ENCODE assay signal across 8 cellular contexts in genomic region chr10:112184052-112184371, GRCh38. TPM values are rescaled to one million over a fixed set of nuclear protein-coding genes. Genes with fewer than 3 reads are reported as not detected.
DNase-seq lines count a peak whose midpoint lies in the region; ATAC-seq, FAIRE-seq and TF ChIP-seq lines count a peak whose summit lies in the region.

No MANE protein-coding gene starts in this region.

- FAIRE-seq in endothelial cell of umbilical vein (lab: Jason Lieb, UNC): no peak

- H3K36me3 ChIP-seq in Caco-2 (ENCODE audit: control insufficient read depth, insufficient read depth, low read length): no peaks in the 10 kb centered on the region
- H3K36me3 ChIP-seq in OCI-LY3 (replicated peaks; ENCODE audit: low read depth, low read length): no peaks in the 10 kb centered on the region
- peaks cover 0 to 2% of the 10 kb centered on the region in 2 experiments for H3K36me3 ChIP-seq in endothelial cell of umbilical vein (ENCODE audit: control insufficient read depth in 2 of 2, extremely low read depth in 1 of 2, insufficient read depth in 2 of 2, low read length in 2 of 2)
- peaks cover 4% of the 10 kb centered on the region for H3K36me3 ChIP-seq in osteoblast (ENCODE audit: insufficient read depth, low read length)

- peaks cover 24% of the 10 kb centered on the region for H3K9me3 Mint-ChIP-seq in Caco-2 (ENCODE audit: unreplicated experiment)

- H3K9ac ChIP-seq in OCI-LY3 (ENCODE audit: low read length): peak overlapping the region; percentile 78
- peak overlapping the region; percentile 84 for H3K9ac ChIP-seq in endothelial cell of umbilical vein (replicated peaks; ENCODE audit: extremely low read depth, insufficient read depth, low read length)

- H3K9me1 ChIP-seq in endothelial cell of umbilical vein (replicated peaks; ENCODE audit: control insufficient read depth, extremely low read depth, insufficient read depth, low read length): no peaks in the 10 kb centered on the region

- H3K9me3 ChIP-seq in Caco-2: peaks cover 20% of the 10 kb centered on the region
- no peaks in the 10 kb centered on the region for H3K9me3 ChIP-seq in OCI-LY3 (ENCODE audit: insufficient read depth, low read length)
- no peaks in the 10 kb centered on the region for H3K9me3 ChIP-seq in endothelial cell of umbilical vein (replicated peaks; ENCODE audit: control insufficient read depth, insufficient read depth, low read length)
- no peaks in the 10 kb centered on the region for H3K9me3 ChIP-seq in osteoblast (ENCODE audit: low read depth, low read length)

- H3K27me3 ChIP-seq in Caco-2 (replicated peaks; ENCODE audit: control insufficient read depth, insufficient read depth, low read length) (no peaks in the 10 kb centered on the region), OCI-LY3 (ENCODE audit: low read depth, low read length) (no peaks in the 10 kb centered on the region), endothelial cell of umbilical vein (ENCODE audit: control insufficient read depth in 2 of 2, insufficient read depth in 2 of 2, low read length in 2 of 2) (peaks cover 0 to 3% of the 10 kb centered on the region in 2 experiments), osteoblast (ENCODE audit: insufficient read depth, low read length) (no peaks in the 10 kb centered on the region)

- H3K4me2 ChIP-seq in OCI-LY3 (ENCODE audit: low read length) (peak overlapping the region; percentile 87), endothelial cell of umbilical vein (ENCODE audit: insufficient read depth, low read length) (peak overlapping the region; percentile 94), osteoblast (ENCODE audit: insufficient read depth, low read length) (peak overlapping the region; percentile 98)

- ATAC-seq in HG03439 (IDR thresholded peaks at IDR 0.05; ENCODE audit: unreplicated experiment): no peak

- peaks cover 21% of the 10 kb centered on the region for H3K4me1 Mint-ChIP-seq in Caco-2 (ENCODE audit: low read depth, unreplicated experiment)

- H3K4me1 ChIP-seq in Caco-2 (peaks cover 30% of the 10 kb centered on the region), OCI-LY3 (ENCODE audit: low read length) (peaks cover 10% of the 10 kb centered on the region; the same call in 1 of the 2 replicates), endothelial cell of umbilical vein (ENCODE audit: control insufficient read depth, extremely low read depth, insufficient read depth, low read length) (peaks cover 14% of the 10 kb centered on the region), osteoblast (ENCODE audit: insufficient read depth, low read length) (peaks cover 18% of the 10 kb centered on the region)

- no peak overlapping the region for H3K27ac ChIP-seq in OCI-LY3 (ENCODE audit: low read length)
- H3K27ac ChIP-seq in endothelial cell of umbilical vein (ENCODE audit: insufficient read depth, low read depth, low read length): peak overlapping the region; percentile 37
- peak overlapping the region; percentile 86 for H3K27ac ChIP-seq in osteoblast (ENCODE audit: low read depth, low read length)

- H3K27me3 Mint-ChIP-seq in Caco-2 (ENCODE audit: insufficient read depth, unreplicated experiment): no peaks in the 10 kb centered on the region

- dilution Hi-C loops in endothelial cell of umbilical vein (cut with MboI; ENCODE audit: extremely low pct_ligation_motif_present, low sequenced_read_pairs): no loop called here

- H3K36me3 Mint-ChIP-seq in Caco-2 (ENCODE audit: insufficient read depth, unreplicated experiment): peaks cover 15% of the 10 kb centered on the region

- POLR2A ChIA-PET in Caco-2 (lab: Charles Lee): interaction anchor here (1.9 kb wide), 1 partner anchor 124 kb away, joined by 7 read pairs; no protein-coding TSS in a partner anchor
- POLR2A ChIA-PET in endothelial cell of umbilical vein (lab: Charles Lee): no interaction called here

- H3K79me2 ChIP-seq in OCI-LY3 (ENCODE audit: low read length) (peaks cover 9% of the 10 kb centered on the region; the same call in 1 of the 2 replicates), endothelial cell of umbilical vein (ENCODE audit: control insufficient read depth, insufficient read depth, low read length) (peaks cover 2% of the 10 kb centered on the region), osteoblast (ENCODE audit: insufficient read depth, low read length) (peaks cover 7% of the 10 kb centered on the region)

- TF ChIP-seq CTCF in Caco-2 (IDR thresholded peaks at IDR 0.05; ENCODE audit: insufficient read depth in 1 of 2, low read depth in 1 of 2, low read length in 1 of 2, severe bottlenecking in 1 of 2, unreplicated experiment in 1 of 2) (no peak), OCI-LY3 (IDR thresholded peaks at IDR 0.05; ENCODE audit: low read depth, low read length) (no peak), endothelial cell of umbilical vein (IDR thresholded peaks at IDR 0.05; ENCODE audit: extremely low read depth in 1 of 2, insufficient read depth in 1 of 2, low read depth in 1 of 2, low read length in 2 of 2) (no peak), osteoblast (IDR thresholded peaks at IDR 0.05; ENCODE audit: extremely low read depth, low read depth, low read length) (no peak)

- no peaks in the 10 kb centered on the region for H4K20me1 ChIP-seq in OCI-LY3 (ENCODE audit: insufficient read depth, low read length)
- no peaks in the 10 kb centered on the region for H4K20me1 ChIP-seq in endothelial cell of umbilical vein (replicated peaks; ENCODE audit: control insufficient read depth, extremely low read depth, insufficient read depth, low read length)
- H4K20me1 ChIP-seq in osteoblast (ENCODE audit: insufficient read depth, low read length): no peaks in the 10 kb centered on the region

- intact Hi-C loops in Caco-2 (cut with micrococcal nuclease; ENCODE audit: unreplicated experiment): no loop called here
- intact Hi-C loops in endothelial cell of umbilical vein (cut with micrococcal nuclease): no loop called here

- no peak for DNase-seq in Caco-2
- DNase-seq in endothelial cell of umbilical vein (ENCODE audit: low read depth, low spot score): no peak
- no peak for DNase-seq in osteoblast (ENCODE audit: insufficient read length, low spot score, missing footprints)
- no peak for DNase-seq in stimulated activated CD8-positive, alpha-beta memory T cell treated with anti-CD3 and anti-CD28 coated beads, Interleukin-4, amount 100 ng/mL, for 48 hours
- DNase-seq in glomerular visceral epithelial cell (ENCODE audit: extremely low spot score): no peak
- DNase-seq in NCI-H774 (lab: John Stamatoyannopoulos, UW): no peak

- BruUV-seq in Caco-2 (replicated peaks; lab: Mats Ljungman, UMichigan) (TSS peak; percentile 97), endothelial cell of umbilical vein (replicated peaks; lab: Mats Ljungman, UMichigan) (TSS peak; percentile 86)

- CTCF ChIA-PET in Caco-2 (lab: Charles Lee) (interaction anchor here (0.9 to 2.0 kb wide), 3 partner anchors 46 to 125 kb away, joined by 3 to 17 read pairs (median 4); no protein-coding TSS in a partner anchor), endothelial cell of umbilical vein (lab: Charles Lee) (interaction anchor here (0.6 to 4.7 kb wide), 6 partner anchors 8 to 288 kb away, joined by 3 to 58 read pairs (median 6); no protein-coding TSS in a partner anchor)

- H3K4me3 ChIP-seq in Caco-2 (ENCODE audit: low read depth, low read length) (peak overlapping the region; percentile 93), OCI-LY3 (ENCODE audit: low read length) (peak overlapping the region; percentile 98), endothelial cell of umbilical vein (replicated peaks in 1 of 3; ENCODE audit: insufficient read depth in 1 of 3, low read depth in 1 of 3, low read length in 3 of 3) (peak overlapping the region; percentile 80 to 92 (median 83)), osteoblast (ENCODE audit: insufficient read depth, low read length) (peak overlapping the region; percentile 92)

- no peak for TF ChIP-seq POLR2A in endothelial cell of umbilical vein (IDR thresholded peaks at IDR 0.05; ENCODE audit: low read depth, low read length)

- peak overlapping the region; percentile 79 for H2AFZ ChIP-seq in OCI-LY3 (ENCODE audit: low read depth, low read length)
- peak overlapping the region; percentile 92 for H2AFZ ChIP-seq in endothelial cell of umbilical vein (ENCODE audit: low read depth, low read length)
- H2AFZ ChIP-seq in osteoblast (ENCODE audit: low read length): peak overlapping the region; percentile 91

- peak overlapping the region; percentile 85 for H3K4me3 Mint-ChIP-seq in Caco-2 (ENCODE audit: unreplicated experiment)

- H3K27ac Mint-ChIP-seq in Caco-2 (ENCODE audit: unreplicated experiment): peak overlapping the region; percentile 92

TF ChIP-seq in endothelial cell of umbilical vein, 7 proteins besides CTCF, POLR2A, EP300 and RAD21:
- TF ChIP-seq MYC (IDR thresholded peaks at IDR 0.05; ENCODE audit: low read depth, low read length) (no peak), MAX (IDR thresholded peaks at IDR 0.05; ENCODE audit: insufficient read depth, insufficient read length) (no peak), FOS (IDR thresholded peaks at IDR 0.05; ENCODE audit: borderline replicate concordance, insufficient read depth, low read length) (no peak), JUN (IDR thresholded peaks at IDR 0.05; ENCODE audit: borderline replicate concordance, insufficient read depth, insufficient read length, low read depth) (no peak), EZH2 (IDR thresholded peaks at IDR 0.05; ENCODE audit: borderline replicate concordance, low read depth, low read length, severe bottlenecking) (no peak), POLR2AphosphoS5 (IDR thresholded peaks at IDR 0.05; ENCODE audit: insufficient read depth, low read depth, low read length) (no peak), GATA2 (IDR thresholded peaks at IDR 0.05; ENCODE audit: insufficient read depth, insufficient read length, low read depth, low read length) (no peak)

RNA-seq across cellular contexts. Expression of gene GPAM, which starts 0.4 kb away (rescaled TPM):
- total RNA-seq in Caco-2 (2022): 40.2 and 44.4 TPM in 2 replicates
- total RNA-seq in endothelial cell of umbilical vein: 8.2 and 9.7 TPM in 2 replicates
- polyA plus RNA-seq in endothelial cell of umbilical vein: 2.5 and 3.4 TPM in 2 replicates
- polyA plus RNA-seq in endothelial cell of umbilical vein (2011; cell fraction: cytosol; rRNA removed): 2.6 and 2.8 TPM in 2 replicates
- 6.1 and 6.9 TPM in 2 replicates for polyA plus RNA-seq in endothelial cell of umbilical vein (2011; cell fraction: nucleus; rRNA removed)
- polyA plus RNA-seq in endothelial cell of umbilical vein (2012): 4.5 and 5.4 TPM in 2 replicates
- 9.1 and 9.6 TPM in 2 replicates for polyA minus RNA-seq in endothelial cell of umbilical vein
- 9.2 TPM for polyA minus RNA-seq in endothelial cell of umbilical vein (2011; cell fraction: cytosol; rRNA and poly(A)+ RNA removed)
- 5.4 and 8.3 TPM in 2 replicates for polyA minus RNA-seq in endothelial cell of umbilical vein (2011; cell fraction: nucleus; rRNA and poly(A)+ RNA removed)
- total RNA-seq in osteoblast: 10.5 and 15.6 TPM in 2 replicates
